ENCODE assay signal across 22 cellular contexts in genomic region chr20:16902657-16903056, GRCh38.
DNase-seq lines count a peak whose midpoint lies in the region; ATAC-seq, FAIRE-seq and TF ChIP-seq lines count a peak whose summit lies in the region.
"Had no signal": no experiment of that assay in that cellular context is flagged by ENCODE, and none has a peak within 500 bp of the region (broad histone marks: within the 10 kb centered on the region; RNA-seq: fewer than 3 reads in every experiment).

No MANE protein-coding gene starts in this region.

- H4K20me1 ChIP-seq in HepG2 (ENCODE audit: insufficient read depth, low read length): no peaks in the 10 kb centered on the region
- H4K20me1 ChIP-seq: BLaER1 treated with 17β-estradiol and CSF1 and Interleukin-3, amounts not matched to agents 10 nM and 100 nM had no signal

- no peak for TF ChIP-seq RAD21 in HepG2 (CRISPR knock-in tag; IDR thresholded peaks at IDR 0.05)

- H3K4me1 ChIP-seq in HepG2 (ENCODE audit: insufficient read depth, low read length) (no peaks in the 10 kb centered on the region), right lobe of liver (no peaks in the 10 kb centered on the region), lung (ENCODE audit: control insufficient read depth in 2 of 2, insufficient read depth in 2 of 2, low read length in 2 of 2) (peaks cover 0 to 1% of the 10 kb centered on the region in 2 donors)
- H3K4me1 ChIP-seq: A549 had no signal

- no peaks in the 10 kb centered on the region for H3K36me3 ChIP-seq in HepG2 (replicated peaks in 1 of 2; ENCODE audit: control insufficient read depth in 1 of 2, insufficient read depth in 2 of 2, low read length in 2 of 2)
- no peaks in the 10 kb centered on the region for H3K36me3 ChIP-seq in right lobe of liver
- no peaks in the 10 kb centered on the region for H3K36me3 ChIP-seq in lung (ENCODE audit: control insufficient read depth in 2 of 2, insufficient read depth in 2 of 2, low read length in 2 of 2)
- H3K36me3 ChIP-seq: BLaER1 treated with 17β-estradiol and CSF1 and Interleukin-3, amounts not matched to agents 10 nM and 100 nM had no signal

- no peaks in the 10 kb centered on the region for H3K4me1 Mint-ChIP-seq in activated CD8-positive, alpha-beta T cell treated with anti-CD3 and anti-CD28 coated beads, Interleukin-2, amount 10 ng/mL, durations not matched to agents 7 days and 5 days (ENCODE audit: low read depth)
- no peaks in the 10 kb centered on the region for H3K4me1 Mint-ChIP-seq in CD4-positive, alpha-beta T cell (ENCODE audit: low read depth)
- H3K4me1 Mint-ChIP-seq: B cell; CD4-positive, alpha-beta memory T cell; CD8-positive, alpha-beta memory T cell had no signal

- H3K27me3 ChIP-seq in HepG2 (ENCODE audit: control insufficient read depth in 1 of 2, insufficient read depth in 2 of 2, low read length in 2 of 2) (no peaks in the 10 kb centered on the region; a peak in 1 of 5 replicates), right lobe of liver (no peaks in the 10 kb centered on the region), lung (ENCODE audit: control insufficient read depth, insufficient read depth) (no peaks in the 10 kb centered on the region)
- no peaks in the 10 kb centered on the region for H3K27me3 ChIP-seq in CD4-positive, alpha-beta T cell (ENCODE audit: control insufficient read depth, insufficient read depth, low read length)
- H3K27me3 ChIP-seq: BLaER1 treated with 17β-estradiol and CSF1 and Interleukin-3, amounts not matched to agents 10 nM and 100 nM had no signal

- DNase-seq in HepG2 (ENCODE audit: low spot score): no peak
- no peak for DNase-seq in right lobe of liver
- peak; percentile 74 for DNase-seq in lung (ENCODE audit: low spot score)
- no peak for DNase-seq in activated CD8-positive, alpha-beta T cell treated with anti-CD3 and anti-CD28 coated beads, Interleukin-2, amount 10 ng/mL, durations not matched to agents 7 days and 5 days
- no peak for DNase-seq in CD4-positive, alpha-beta T cell
- DNase-seq: AML-193; CD4-positive, alpha-beta memory T cell; CD8-positive, alpha-beta memory T cell; COR-L47; DMS 273 treated with DMSO at 0.1 percent for 48 hours; DMS153; DMS53; DMS79; GF-D8 had no signal

- no peak overlapping the region for H2AFZ ChIP-seq in HepG2 (ENCODE audit: low read length)

- no peaks in the 10 kb centered on the region for H3K36me3 Mint-ChIP-seq in activated CD8-positive, alpha-beta T cell treated with anti-CD3 and anti-CD28 coated beads, Interleukin-2, amount 10 ng/mL, durations not matched to agents 7 days and 5 days (ENCODE audit: low read depth)
- H3K36me3 Mint-ChIP-seq in CD4-positive, alpha-beta T cell (ENCODE audit: low read depth): no peaks in the 10 kb centered on the region
- H3K36me3 Mint-ChIP-seq: CD4-positive, alpha-beta memory T cell; CD8-positive, alpha-beta memory T cell had no signal

- H3K4me3 Mint-ChIP-seq in activated CD8-positive, alpha-beta T cell treated with anti-CD3 and anti-CD28 coated beads, Interleukin-2, amount 10 ng/mL, durations not matched to agents 7 days and 5 days: no peak overlapping the region
- H3K4me3 Mint-ChIP-seq in CD4-positive, alpha-beta T cell: no peak overlapping the region
- H3K4me3 Mint-ChIP-seq: B cell; CD4-positive, alpha-beta memory T cell; CD8-positive, alpha-beta memory T cell had no signal

- no peak overlapping the region for H3K4me3 ChIP-seq in HepG2 (replicated peaks in 1 of 3; ENCODE audit: insufficient read depth in 1 of 3, low read depth in 2 of 3, low read length in 3 of 3)
- H3K4me3 ChIP-seq in right lobe of liver: no peak overlapping the region
- no peak overlapping the region for H3K4me3 ChIP-seq in lung
- H3K4me3 ChIP-seq: A549; BLaER1 treated with 17β-estradiol and CSF1 and Interleukin-3, amounts not matched to agents 10 nM and 100 nM had no signal

- H3K9me3 ChIP-seq in HepG2 (ENCODE audit: low read length) (no peaks in the 10 kb centered on the region), right lobe of liver (no peaks in the 10 kb centered on the region), lung (ENCODE audit: control insufficient read depth in 2 of 2, insufficient read depth in 1 of 2, low read length in 1 of 2) (no peaks in the 10 kb centered on the region)
- no peaks in the 10 kb centered on the region for H3K9me3 ChIP-seq in CD4-positive, alpha-beta T cell (ENCODE audit: control insufficient read depth, low read length)
- H3K9me3 ChIP-seq: A549; BLaER1 treated with 17β-estradiol and CSF1 and Interleukin-3, amounts not matched to agents 10 nM and 100 nM had no signal

- POLR2A ChIA-PET in HepG2 (lab: Yijun Ruan, JAX): no interaction called here
- POLR2A ChIA-PET in activated CD8-positive, alpha-beta T cell treated with anti-CD3 and anti-CD28 coated beads, Interleukin-2, amount 10 ng/mL, durations not matched to agents 7 days and 5 days (lab: Charles Lee): no interaction called here
- POLR2A ChIA-PET in CD4-positive, alpha-beta T cell (lab: Charles Lee): no interaction called here

- no peak for ATAC-seq in HepG2
- ATAC-seq in right lobe of liver: no peak
- no peak for ATAC-seq in lung (ENCODE audit: insufficient read depth, low FRiP score)
- ATAC-seq in activated CD8-positive, alpha-beta T cell treated with anti-CD3 and anti-CD28 coated beads, Interleukin-2, amount 10 ng/mL, durations not matched to agents 7 days and 5 days: no peak
- ATAC-seq in CD4-positive, alpha-beta T cell (ENCODE audit: poor library complexity): no peak
- ATAC-seq: A549 had no signal

- intact Hi-C loops in HepG2 (cut with micrococcal nuclease; ENCODE audit: unreplicated experiment): no loop called here
- intact Hi-C loops in right lobe of liver (cut with DNase I): no loop called here
- intact Hi-C loops in CD4-positive, alpha-beta T cell (cut with DNase I, micrococcal nuclease): no loop called here

- TF ChIP-seq CTCF in HepG2 (CRISPR knock-in tag; IDR thresholded peaks at IDR 0.05) (no peak), right lobe of liver (IDR thresholded peaks at IDR 0.05) (no peak), lung (IDR thresholded peaks at IDR 0.05; ENCODE audit: control extremely low read depth, extremely low read depth) (no peak)
- TF ChIP-seq CTCF in CD4-positive, alpha-beta T cell (IDR thresholded peaks at IDR 0.05): no peak

- no peak overlapping the region for H3K27ac Mint-ChIP-seq in activated CD8-positive, alpha-beta T cell treated with anti-CD3 and anti-CD28 coated beads, Interleukin-2, amount 10 ng/mL, durations not matched to agents 7 days and 5 days
- no peak overlapping the region for H3K27ac Mint-ChIP-seq in CD4-positive, alpha-beta T cell
- H3K27ac Mint-ChIP-seq: B cell; CD4-positive, alpha-beta memory T cell; CD8-positive, alpha-beta memory T cell had no signal

- H3K4me2 ChIP-seq in HepG2 (ENCODE audit: low read depth, low read length): no peak overlapping the region
- H3K4me2 ChIP-seq: A549; BLaER1 treated with 17β-estradiol and CSF1 and Interleukin-3, amounts not matched to agents 10 nM and 100 nM had no signal

- no peaks in the 10 kb centered on the region for H3K79me2 ChIP-seq in HepG2 (ENCODE audit: insufficient read depth, low read length)

- no peak overlapping the region for H3K9ac ChIP-seq in HepG2 (ENCODE audit: insufficient read depth, low read depth, low read length)
- H3K9ac ChIP-seq: BLaER1 treated with 17β-estradiol and CSF1 and Interleukin-3, amounts not matched to agents 10 nM and 100 nM had no signal

- no peaks in the 10 kb centered on the region for H3K27me3 Mint-ChIP-seq in activated CD8-positive, alpha-beta T cell treated with anti-CD3 and anti-CD28 coated beads, Interleukin-2, amount 10 ng/mL, durations not matched to agents 7 days and 5 days (ENCODE audit: low read depth)
- H3K27me3 Mint-ChIP-seq in CD4-positive, alpha-beta T cell: no peaks in the 10 kb centered on the region
- H3K27me3 Mint-ChIP-seq: B cell; CD4-positive, alpha-beta memory T cell had no signal

- BruUV-seq in HepG2 (replicated peaks; lab: Mats Ljungman, UMichigan): no TSS peak

- in situ Hi-C loops in HepG2 (cut with HindIII; ENCODE audit: extremely low pct_ligation_motif_present, low pct_unique_long_range_greater_than_20kb): no loop called here

- 21% methylated on average over 2 of the region's 2 CpGs for WGBS in HepG2 (ENCODE audit: low lambda C conversion rate)
- WGBS in right lobe of liver (ENCODE audit: insufficient coverage, low coverage, low lambda C conversion rate, missing lambda C conversion rate): 66% methylated on average over 2 of the region's 2 CpGs
- 77 to 86% methylated on average over 2 of the region's 2 CpGs for WGBS in lung, 2 donors

- no peaks in the 10 kb centered on the region for H3K9me3 Mint-ChIP-seq in activated CD8-positive, alpha-beta T cell treated with anti-CD3 and anti-CD28 coated beads, Interleukin-2, amount 10 ng/mL, durations not matched to agents 7 days and 5 days (ENCODE audit: insufficient read depth)
- H3K9me3 Mint-ChIP-seq in CD4-positive, alpha-beta T cell: no peaks in the 10 kb centered on the region

- no peak overlapping the region for H3K27ac ChIP-seq in HepG2 (ENCODE audit: extremely low read length, insufficient read depth, low read length)
- H3K27ac ChIP-seq in right lobe of liver: no peak overlapping the region
- H3K27ac ChIP-seq in lung (ENCODE audit: low read depth in 1 of 2, low read length in 1 of 2): no peak overlapping the region
- no peak overlapping the region for H3K27ac ChIP-seq in CD4-positive, alpha-beta T cell (ENCODE audit: low read depth, low read length)
- H3K27ac ChIP-seq: 22Rv1; A549; BLaER1 treated with 17β-estradiol and CSF1 and Interleukin-3, amounts not matched to agents 10 nM and 100 nM; C4-2B had no signal

- TF ChIP-seq EP300 in HepG2 (IDR thresholded peaks at IDR 0.05; ENCODE audit: low read depth in 2 of 2, low read length in 2 of 2): no peak
- TF ChIP-seq EP300 in HepG2 (CRISPR knock-in tag; IDR thresholded peaks at IDR 0.05; ENCODE audit: borderline replicate concordance): no peak

- CTCF ChIA-PET in HepG2 (lab: Yijun Ruan, JAX; ENCODE audit: low intra/inter-chr PET ratio, low total read pairs): no interaction called here
- CTCF ChIA-PET in activated CD8-positive, alpha-beta T cell treated with anti-CD3 and anti-CD28 coated beads, Interleukin-2, amount 10 ng/mL, durations not matched to agents 7 days and 5 days (lab: Charles Lee): no interaction called here
- CTCF ChIA-PET in CD4-positive, alpha-beta T cell (lab: Charles Lee): no interaction called here

- no peak for FAIRE-seq in HepG2 (lab: Jason Lieb, UNC)
- FAIRE-seq: A549, G401.6, GM12891, GM19239 had no signal

- TF ChIP-seq POLR2A in HepG2 (IDR thresholded peaks at IDR 0.05; ENCODE audit: insufficient read depth in 1 of 2, low read depth in 2 of 2, low read length in 2 of 2): no peak
- no peak for TF ChIP-seq POLR2A in right lobe of liver (IDR thresholded peaks at IDR 0.05)

TF ChIP-seq in HepG2, 621 proteins besides CTCF, POLR2A, EP300 and RAD21:
- TF ChIP-seq CEBPB (IDR thresholded peaks at IDR 0.05; ENCODE audit: borderline replicate concordance, low read depth, low read length) (peak; percentile 27; the same call in 1 of the 2 replicates), ZKSCAN1 (IDR thresholded peaks at IDR 0.05; ENCODE audit: low read length) (no peak)
